Comparison of ENCODE assay signal across 9 cellular contexts in genomic region chr2:179107737-179108136, GRCh38. TPM values are rescaled to one million over a fixed set of nuclear protein-coding genes. Genes with fewer than 3 reads are reported as not detected.
DNase-seq lines count a peak whose midpoint lies in the region; ATAC-seq and TF ChIP-seq lines count a peak whose summit lies in the region.
"Had no signal": no experiment of that assay in that cellular context is flagged by ENCODE, and none has a peak within 500 bp of the region (broad histone marks: within the 10 kb centered on the region; RNA-seq: fewer than 3 reads in every experiment).

No MANE protein-coding gene starts in this region.

- H3K27ac ChIP-seq in esophagus squamous epithelium (peak overlapping the region in 1 of 4 donors; percentile 46), RWPE1 (no peak overlapping the region)

- H3K9me3 ChIP-seq in esophagus squamous epithelium: no peaks in the 10 kb centered on the region
- H3K9me3 ChIP-seq: left lung had no signal

- DNase-seq in activated naive CD8-positive, alpha-beta T cell treated with anti-CD3 and anti-CD28 coated beads, Interleukin-2, amount 50 U/mL, for 24 hours: no peak
- DNase-seq in progenitor cell of endocrine pancreas (ENCODE audit: low spot score, unreplicated experiment) (no peak), esophagus squamous epithelium (lab: John Stamatoyannopoulos, UW) (no peak), RWPE1 (ENCODE audit: low spot score) (no peak)
- DNase-seq: amygdala, left lung had no signal

- POLR2A ChIA-PET in RWPE1 (lab: Yijun Ruan, JAX; ENCODE audit: low non-redundant PET): no interaction called here

- peaks cover 8% of the 10 kb centered on the region for H3K36me3 Mint-ChIP-seq in activated naive CD8-positive, alpha-beta T cell treated with anti-CD3 and anti-CD28 coated beads, Interleukin-2, amount 50 U/mL, for 24 hours (ENCODE audit: low read depth)
- peaks cover 30% of the 10 kb centered on the region for H3K36me3 Mint-ChIP-seq in progenitor cell of endocrine pancreas (ENCODE audit: insufficient read depth)

- peak overlapping the region; percentile 63 for H3K27ac Mint-ChIP-seq in activated naive CD8-positive, alpha-beta T cell treated with anti-CD3 and anti-CD28 coated beads, Interleukin-2, amount 50 U/mL, for 24 hours
- H3K27ac Mint-ChIP-seq in progenitor cell of endocrine pancreas: peak overlapping the region; percentile 67

- peaks cover 0 to 25% (median 9%) of the 10 kb centered on the region in 3 donors for H3K4me1 ChIP-seq in esophagus squamous epithelium

- H3K27me3 Mint-ChIP-seq in activated naive CD8-positive, alpha-beta T cell treated with anti-CD3 and anti-CD28 coated beads, Interleukin-2, amount 50 U/mL, for 24 hours: no peaks in the 10 kb centered on the region
- H3K27me3 Mint-ChIP-seq in progenitor cell of endocrine pancreas: no peaks in the 10 kb centered on the region

- no peaks in the 10 kb centered on the region for H3K27me3 ChIP-seq in esophagus squamous epithelium
- H3K27me3 ChIP-seq: left lung had no signal

- TF ChIP-seq POLR2A in esophagus squamous epithelium (IDR thresholded peaks at IDR 0.05): no peak

- peak; percentile 34 for ATAC-seq in GM19025 (IDR thresholded peaks at IDR 0.05; ENCODE audit: low read depth, unreplicated experiment)
- peak; percentile 43 for ATAC-seq in HG03135 (IDR thresholded peaks at IDR 0.05; ENCODE audit: unreplicated experiment)
- peak; percentile 72 for ATAC-seq in activated naive CD8-positive, alpha-beta T cell treated with anti-CD3 and anti-CD28 coated beads, Interleukin-2, amount 50 U/mL, for 24 hours
- no peak for ATAC-seq in HG03520 (IDR thresholded peaks at IDR 0.05; ENCODE audit: unreplicated experiment)
- ATAC-seq: left lung had no signal

- CTCF ChIA-PET in RWPE1 (lab: Yijun Ruan, JAX): no interaction called here

- no peak for TF ChIP-seq CTCF in progenitor cell of endocrine pancreas (IDR thresholded peaks at IDR 0.05; ENCODE audit: unreplicated experiment)
- no peak for TF ChIP-seq CTCF in esophagus squamous epithelium (IDR thresholded peaks at IDR 0.05)
- TF ChIP-seq CTCF in RWPE1 (conservative IDR thresholded peaks at IDR 0.05; ENCODE audit: low read depth): no peak

- no peak overlapping the region for H3K4me3 ChIP-seq in esophagus squamous epithelium
- H3K4me3 ChIP-seq: left lung had no signal

- H3K36me3 ChIP-seq in esophagus squamous epithelium: peaks cover 0 to 46% (median 4%) of the 10 kb centered on the region in 3 donors

- intact Hi-C loops in esophagus squamous epithelium (cut with DNase I): no loop called here

- no peaks in the 10 kb centered on the region for H3K9me3 Mint-ChIP-seq in activated naive CD8-positive, alpha-beta T cell treated with anti-CD3 and anti-CD28 coated beads, Interleukin-2, amount 50 U/mL, for 24 hours
- no peaks in the 10 kb centered on the region for H3K9me3 Mint-ChIP-seq in progenitor cell of endocrine pancreas (ENCODE audit: low read depth)

- H3K4me3 Mint-ChIP-seq in activated naive CD8-positive, alpha-beta T cell treated with anti-CD3 and anti-CD28 coated beads, Interleukin-2, amount 50 U/mL, for 24 hours: no peak overlapping the region
- no peak overlapping the region for H3K4me3 Mint-ChIP-seq in progenitor cell of endocrine pancreas (ENCODE audit: low read depth)

- H3K4me1 Mint-ChIP-seq in activated naive CD8-positive, alpha-beta T cell treated with anti-CD3 and anti-CD28 coated beads, Interleukin-2, amount 50 U/mL, for 24 hours: peaks cover 33% of the 10 kb centered on the region
- peaks cover 31% of the 10 kb centered on the region for H3K4me1 Mint-ChIP-seq in progenitor cell of endocrine pancreas (ENCODE audit: low read depth)

RNA-seq across cellular contexts. Expression of gene CCDC141, which starts 57.8 kb away (rescaled TPM):
- total RNA-seq in progenitor cell of endocrine pancreas: 14.8 and 18.1 TPM in 2 replicates
- 1 to 10 TPM in 2 of 4 donors, under 1 TPM in 2; 0.26 to 3.1 (median 1.1) TPM for total RNA-seq in esophagus squamous epithelium
